In genomic region chr13:60661514-60661913, GRCh38 we compare ENCODE assay signal across 19 cellular contexts.
DNase-seq lines count a peak whose midpoint lies in the region; ATAC-seq, FAIRE-seq and TF ChIP-seq lines count a peak whose summit lies in the region.
"Had no signal": no experiment of that assay in that cellular context is flagged by ENCODE, and none has a peak within 500 bp of the region (broad histone marks: within the 10 kb centered on the region; RNA-seq: fewer than 3 reads in every experiment).

No MANE protein-coding gene starts in this region.

- no peak for TF ChIP-seq CTCF in D721Med (IDR thresholded peaks at IDR 0.05; ENCODE audit: insufficient read depth, missing control alignments)
- no peak for TF ChIP-seq CTCF in endodermal cell (conservative IDR thresholded peaks at IDR 0.05)
- TF ChIP-seq CTCF in CD14-positive monocyte (IDR thresholded peaks at IDR 0.05): no peak

- H3K36me3 Mint-ChIP-seq in endodermal cell (ENCODE audit: low read depth): no peaks in the 10 kb centered on the region
- no peaks in the 10 kb centered on the region for H3K36me3 Mint-ChIP-seq in CD14-positive monocyte
- no peaks in the 10 kb centered on the region for H3K36me3 Mint-ChIP-seq in CD4-positive, alpha-beta memory T cell

- DNase-seq in D721Med (ENCODE audit: insufficient read length, low spot score) (peak; percentile 22), NCI-H82 (lab: John Stamatoyannopoulos, UW) (peak; percentile 98), endodermal cell (peak; percentile 80), retina (peak; percentile 5), left ventricle myocardium superior (no peak), CD14-positive monocyte (ENCODE audit: low spot score) (no peak)
- DNase-seq in CD4-positive, alpha-beta memory T cell: no peak
- DNase-seq: COR-L47, NCI-H1417, NCI-H187, NCI-H2107, NCI-H226, NCI-H526 treated with DMSO at 0.1 percent for 48 hours, Right ventricle myocardium superior, SK-N-SH had no signal

- H3K27me3 Mint-ChIP-seq in endodermal cell (ENCODE audit: insufficient read depth): peaks cover 14% of the 10 kb centered on the region
- no peaks in the 10 kb centered on the region for H3K27me3 Mint-ChIP-seq in CD14-positive monocyte (ENCODE audit: low read depth in 3 of 3)
- H3K27me3 Mint-ChIP-seq in CD4-positive, alpha-beta memory T cell: no peaks in the 10 kb centered on the region

- H3K4me1 Mint-ChIP-seq in endodermal cell: peaks cover 5% of the 10 kb centered on the region
- no peaks in the 10 kb centered on the region for H3K4me1 Mint-ChIP-seq in CD14-positive monocyte
- H3K4me1 Mint-ChIP-seq in CD4-positive, alpha-beta memory T cell: no peaks in the 10 kb centered on the region

- intact Hi-C loops in left ventricle myocardium superior (cut with micrococcal nuclease): no loop called here
- intact Hi-C loops in CD14-positive monocyte (cut with micrococcal nuclease): no loop called here
- intact Hi-C loops in CD4-positive, alpha-beta memory T cell (cut with micrococcal nuclease): no loop called here

- H3K27me3 ChIP-seq in endodermal cell (ENCODE audit: control insufficient read depth, insufficient read depth, low read length, poor library complexity, severe bottlenecking): no peaks in the 10 kb centered on the region
- H3K27me3 ChIP-seq in CD4-positive, alpha-beta memory T cell (ENCODE audit: insufficient read depth, low read length): no peaks in the 10 kb centered on the region

- peak; percentile 58 for FAIRE-seq in D721Med (lab: Jason Lieb, UNC)
- FAIRE-seq: H54, HepG2, RCC 7860 had no signal

- WGBS in endodermal cell (ENCODE audit: insufficient coverage in 1 of 2, insufficient read length in 1 of 2), 2 experiments: 53 to 73% methylated on average over 3 of the region's 3 CpGs

- no peak overlapping the region for H3K9ac ChIP-seq in endodermal cell (ENCODE audit: extremely low read depth, low read length, poor library complexity, severe bottlenecking)
- H3K9ac ChIP-seq: SK-N-SH had no signal

- no peak overlapping the region for H3K27ac ChIP-seq in endodermal cell (ENCODE audit: low read depth, low read length)
- no peak overlapping the region for H3K27ac ChIP-seq in CD4-positive, alpha-beta memory T cell (ENCODE audit: low read depth, low read length)
- H3K27ac ChIP-seq: C4-2B had no signal

- H3K4me3 Mint-ChIP-seq in endodermal cell: no peak overlapping the region
- H3K4me3 Mint-ChIP-seq in CD14-positive monocyte: no peak overlapping the region
- no peak overlapping the region for H3K4me3 Mint-ChIP-seq in CD4-positive, alpha-beta memory T cell

- CTCF ChIA-PET in CD4-positive, alpha-beta memory T cell (lab: Charles Lee; ENCODE audit: partially characterized antibody): no interaction called here

- H3K9me3 Mint-ChIP-seq in endodermal cell (peaks cover 4% of the 10 kb centered on the region), CD14-positive monocyte (peaks cover 9 to 35% (median 13%) of the 10 kb centered on the region in 7 donors)
- H3K9me3 Mint-ChIP-seq in CD4-positive, alpha-beta memory T cell: peaks cover 0 to 5% (median 3%) of the 10 kb centered on the region in 8 donors

- no peak overlapping the region for H3K27ac Mint-ChIP-seq in endodermal cell
- no peak overlapping the region for H3K27ac Mint-ChIP-seq in CD14-positive monocyte
- H3K27ac Mint-ChIP-seq in CD4-positive, alpha-beta memory T cell: no peak overlapping the region

- H3K4me3 ChIP-seq in endodermal cell (ENCODE audit: low read length): no peak overlapping the region
- H3K4me3 ChIP-seq in CD4-positive, alpha-beta memory T cell (ENCODE audit: low read length in 2 of 2): no peak overlapping the region

- no peaks in the 10 kb centered on the region for H3K9me3 ChIP-seq in endodermal cell (ENCODE audit: control insufficient read depth, low read length)
- H3K9me3 ChIP-seq in CD4-positive, alpha-beta memory T cell (ENCODE audit: control insufficient read depth in 1 of 2, low read length in 2 of 2): no peaks in the 10 kb centered on the region
- H3K9me3 ChIP-seq: SK-N-SH had no signal

- H3K36me3 ChIP-seq in endodermal cell (ENCODE audit: control insufficient read depth, insufficient read depth, low read length): no peaks in the 10 kb centered on the region
- H3K36me3 ChIP-seq in CD4-positive, alpha-beta memory T cell (ENCODE audit: insufficient read depth, low read length): no peaks in the 10 kb centered on the region

- POLR2A ChIA-PET in CD4-positive, alpha-beta memory T cell (lab: Charles Lee; ENCODE audit: partially characterized antibody): no interaction called here

- peaks cover 4% of the 10 kb centered on the region for H3K4me1 ChIP-seq in endodermal cell (ENCODE audit: control insufficient read depth, insufficient read depth, low read length)
- H3K4me1 ChIP-seq in CD4-positive, alpha-beta memory T cell (ENCODE audit: insufficient read depth, low read length): no peaks in the 10 kb centered on the region

- no peak for ATAC-seq in left ventricle myocardium superior
- ATAC-seq: HepG2 had no signal

Comparison
In these comparisons a context has a peak if more than half of its experiments do, and no peak if none do; other contexts are left out.
1. DNase-seq: peak in D721Med (single experiment), NCI-H82 (single experiment), endodermal cell (single experiment) and retina (single experiment); none in left ventricle myocardium superior (single experiment), CD14-positive monocyte (single experiment) and CD4-positive, alpha-beta memory T cell (0 of 5).